Comparison of ENCODE assay signal across 20 cellular contexts in genomic region chr1:54221867-54222484, GRCh38. TPM values are rescaled to one million over a fixed set of nuclear protein-coding genes. Genes with fewer than 3 reads are reported as not detected.
DNase-seq lines count a peak whose midpoint lies in the region; ATAC-seq and TF ChIP-seq lines count a peak whose summit lies in the region.
"Had no signal": no experiment of that assay in that cellular context is flagged by ENCODE, and none has a peak within 500 bp of the region (broad histone marks: within the 10 kb centered on the region; RNA-seq: fewer than 3 reads in every experiment).

No MANE protein-coding gene starts in this region.

- H3K79me2 ChIP-seq in H9 (ENCODE audit: insufficient read depth, low read length): no peaks in the 10 kb centered on the region

- no CpG with 5 or more reads among the region's 7 CpGs for whole genome bisulfite sequencing in H9 (ENCODE audit: extremely low coverage, insufficient read length, low lambda C conversion rate)

- intact Hi-C loops in naive thymus-derived CD4-positive, alpha-beta T cell (cut with micrococcal nuclease): no loop called here
- intact Hi-C loops in left lung (cut with DNase I): no loop called here

- CTCF ChIA-PET in naive thymus-derived CD4-positive, alpha-beta T cell (lab: Charles Lee): no interaction called here

- TF ChIP-seq CTCF in H9 (conservative IDR thresholded peaks at IDR 0.05): no peak
- no peak for TF ChIP-seq CTCF in left lung (IDR thresholded peaks at IDR 0.05)

- H3K27ac Mint-ChIP-seq in T-helper 1 cell treated with Interleukin-12 subunit alpha and Interleukin-12 subunit beta and Interleukin-4 antibody, amounts not matched to agents 30 μg/mL and 1 μg/mL, for 36 hours: peak overlapping the region; percentile 59
- H3K27ac Mint-ChIP-seq in H9: peak overlapping the region; percentile 34 to 44 (median 42); a peak in 2 of 7 replicates
- peak overlapping the region; percentile 35 for H3K27ac Mint-ChIP-seq in activated naive CD8-positive, alpha-beta T cell treated with anti-CD3 and anti-CD28 coated beads, Interleukin-2, amount 10 ng/mL, durations not matched to agents 7 days and 5 days
- H3K27ac Mint-ChIP-seq in naive thymus-derived CD4-positive, alpha-beta T cell: peak overlapping the region in 8 of 9 donors; percentile 6 to 79 (median 50)

- H3K4me1 Mint-ChIP-seq in T-helper 1 cell treated with Interleukin-12 subunit alpha and Interleukin-12 subunit beta and Interleukin-4 antibody, amounts not matched to agents 30 μg/mL and 1 μg/mL, for 36 hours (ENCODE audit: low read depth): peaks cover 8% of the 10 kb centered on the region
- H3K4me1 Mint-ChIP-seq in H9: peaks cover 22 to 33% of the 10 kb centered on the region in 2 experiments
- no peaks in the 10 kb centered on the region for H3K4me1 Mint-ChIP-seq in activated naive CD8-positive, alpha-beta T cell treated with anti-CD3 and anti-CD28 coated beads, Interleukin-2, amount 10 ng/mL, durations not matched to agents 7 days and 5 days
- H3K4me1 Mint-ChIP-seq in naive thymus-derived CD4-positive, alpha-beta T cell: peaks cover 5 to 41% (median 14%) of the 10 kb centered on the region in 7 donors

- H3K27ac ChIP-seq in H9 (ENCODE audit: insufficient read length, low read depth, low read length) (no peak overlapping the region), left lung (no peak overlapping the region)
- H3K27ac ChIP-seq in naive thymus-derived CD4-positive, alpha-beta T cell (ENCODE audit: low read depth, low read length): no peak overlapping the region
- H3K27ac ChIP-seq: BLaER1, SJCRH30, thoracic aorta had no signal

- no peaks in the 10 kb centered on the region for H4K20me1 ChIP-seq in H9 (ENCODE audit: control insufficient read depth, insufficient read depth, insufficient read length)

- no peak overlapping the region for H4K8ac ChIP-seq in H9 (replicated peaks; ENCODE audit: insufficient read length, low read depth, low read length)

- H3K27me3 ChIP-seq in H9 (ENCODE audit: insufficient read depth, low read length) (no peaks in the 10 kb centered on the region), left lung (no peaks in the 10 kb centered on the region)
- H3K27me3 ChIP-seq in naive thymus-derived CD4-positive, alpha-beta T cell (ENCODE audit: control insufficient read depth in 2 of 2, insufficient read depth in 2 of 2, low read length in 2 of 2): no peaks in the 10 kb centered on the region
- H3K27me3 ChIP-seq: BLaER1, SJCRH30 had no signal

- DNase-seq in T-helper 1 cell (no peak), H9 (no peak), left lung (no peak), SHP77 (lab: John Stamatoyannopoulos, UW) (no peak)
- no peak for DNase-seq in activated naive CD8-positive, alpha-beta T cell treated with anti-CD3 and anti-CD28 coated beads, Interleukin-2, amount 10 ng/mL, durations not matched to agents 7 days and 5 days
- DNase-seq in naive thymus-derived CD4-positive, alpha-beta T cell: no peak
- no peak for DNase-seq in stimulated activated naive CD4-positive, alpha-beta T cell (lab: John Stamatoyannopoulos, UW)
- DNase-seq: activated CD4-positive, CD25-positive, alpha-beta regulatory T cell treated with anti-CD3 and anti-CD28 coated beads, Interleukin-2, amount 50 U/mL, for 72 hours; aorta; DMS153; effector memory CD4-positive, alpha-beta T cell; left cardiac atrium; midbrain; NCI-H1092; NCI-H526 had no signal

- H3K9ac ChIP-seq in H9 (ENCODE audit: extremely low read depth, insufficient read length, low read length): no peak overlapping the region
- H3K9ac ChIP-seq: BLaER1 had no signal

- POLR2A ChIA-PET in activated naive CD8-positive, alpha-beta T cell treated with anti-CD3 and anti-CD28 coated beads, Interleukin-2, amount 10 ng/mL, durations not matched to agents 7 days and 5 days (lab: Charles Lee): no interaction called here
- POLR2A ChIA-PET in naive thymus-derived CD4-positive, alpha-beta T cell (lab: Charles Lee): interaction anchor here (0.6 kb wide), 1 partner anchor 297 kb away, joined by 3 read pairs; no protein-coding TSS in a partner anchor

- peaks cover 0 to 46% (median 22%) of the 10 kb centered on the region in 3 experiments for H3K36me3 ChIP-seq in naive thymus-derived CD4-positive, alpha-beta T cell (ENCODE audit: control insufficient read depth in 2 of 3, insufficient read depth in 3 of 3, low read length in 3 of 3)
- peaks cover 0 to 27% of the 10 kb centered on the region in 2 donors for H3K36me3 ChIP-seq in left lung

- H3K27me3 Mint-ChIP-seq in T-helper 1 cell treated with Interleukin-12 subunit alpha and Interleukin-12 subunit beta and Interleukin-4 antibody, amounts not matched to agents 30 μg/mL and 1 μg/mL, for 36 hours (ENCODE audit: low read depth): no peaks in the 10 kb centered on the region
- peaks cover 2% of the 10 kb centered on the region; the same call in 1 of the 2 replicates for H3K27me3 Mint-ChIP-seq in H9 (ENCODE audit: low read depth)
- H3K27me3 Mint-ChIP-seq in activated naive CD8-positive, alpha-beta T cell treated with anti-CD3 and anti-CD28 coated beads, Interleukin-2, amount 10 ng/mL, durations not matched to agents 7 days and 5 days: no peaks in the 10 kb centered on the region
- H3K27me3 Mint-ChIP-seq in naive thymus-derived CD4-positive, alpha-beta T cell: no peaks in the 10 kb centered on the region

- H3K23ac ChIP-seq in H9 (ENCODE audit: insufficient read length, low read depth, low read length): no peak overlapping the region

- H4K5ac ChIP-seq in H9 (ENCODE audit: insufficient read length, low read depth, low read length): no peak overlapping the region

- no peak overlapping the region for H3T11ph ChIP-seq in H9 (ENCODE audit: low read length)

- H3K9me3 ChIP-seq in H9 (ENCODE audit: control insufficient read depth, low read depth, low read length) (no peaks in the 10 kb centered on the region), left lung (no peaks in the 10 kb centered on the region)
- H3K9me3 ChIP-seq in naive thymus-derived CD4-positive, alpha-beta T cell (ENCODE audit: control insufficient read depth in 2 of 3, low read length in 3 of 3): no peaks in the 10 kb centered on the region
- H3K9me3 ChIP-seq: BLaER1, SJCRH30, thoracic aorta had no signal

- H2BK20ac ChIP-seq in H9 (ENCODE audit: low read depth, low read length, poor library complexity, severe bottlenecking): no peak overlapping the region

- no peak overlapping the region for H3K4me2 ChIP-seq in H9 (ENCODE audit: insufficient read depth, insufficient read length, low read length)
- H3K4me2 ChIP-seq: BLaER1 had no signal

- no peak overlapping the region for H2BK5ac ChIP-seq in H9 (ENCODE audit: insufficient read length, low read length)

- no peak overlapping the region for H3K14ac ChIP-seq in H9 (ENCODE audit: insufficient read depth, low read length)

- H2BK120ac ChIP-seq in H9 (ENCODE audit: low read depth, low read length, poor library complexity, severe bottlenecking): no peak overlapping the region

- no peak overlapping the region for H3K4me3 Mint-ChIP-seq in T-helper 1 cell treated with Interleukin-12 subunit alpha and Interleukin-12 subunit beta and Interleukin-4 antibody, amounts not matched to agents 30 μg/mL and 1 μg/mL, for 36 hours
- no peak overlapping the region for H3K4me3 Mint-ChIP-seq in H9
- no peak overlapping the region for H3K4me3 Mint-ChIP-seq in activated naive CD8-positive, alpha-beta T cell treated with anti-CD3 and anti-CD28 coated beads, Interleukin-2, amount 10 ng/mL, durations not matched to agents 7 days and 5 days
- H3K4me3 Mint-ChIP-seq in naive thymus-derived CD4-positive, alpha-beta T cell: no peak overlapping the region

- no peak overlapping the region for H3K18ac ChIP-seq in H9 (ENCODE audit: insufficient read length, low read depth, low read length)

- H2AK5ac ChIP-seq in H9 (ENCODE audit: insufficient read length, low read length): no peak overlapping the region

- H4K91ac ChIP-seq in H9 (ENCODE audit: insufficient read length, low read depth, low read length): no peak overlapping the region

- H3K4ac ChIP-seq in H9 (ENCODE audit: low read depth, low read length): no peak overlapping the region

- H3K79me1 ChIP-seq in H9 (ENCODE audit: insufficient read depth, low read depth, low read length, poor library complexity, severe bottlenecking): no peaks in the 10 kb centered on the region

- H3K56ac ChIP-seq in H9 (ENCODE audit: insufficient read length, low read depth, low read length): no peak overlapping the region

- no peak overlapping the region for H3K4me3 ChIP-seq in naive thymus-derived CD4-positive, alpha-beta T cell (ENCODE audit: low read length)
- no peak overlapping the region for H3K4me3 ChIP-seq in left lung
- H3K4me3 ChIP-seq: BLaER1, SJCRH30, thoracic aorta had no signal

- ATAC-seq in activated naive CD8-positive, alpha-beta T cell treated with anti-CD3 and anti-CD28 coated beads, Interleukin-2, amount 10 ng/mL, durations not matched to agents 7 days and 5 days (ENCODE audit: low read depth): no peak
- ATAC-seq in naive thymus-derived CD4-positive, alpha-beta T cell: no peak
- no peak for ATAC-seq in left lung
- ATAC-seq: left cardiac atrium had no signal

- H3K23me2 ChIP-seq in H9 (ENCODE audit: insufficient read length, low read depth, low read length, poor library complexity, severe bottlenecking): no peaks in the 10 kb centered on the region

- no peak overlapping the region for H2BK12ac ChIP-seq in H9 (ENCODE audit: insufficient read length, low read depth, low read length)

- peaks cover 32% of the 10 kb centered on the region for H3K36me3 Mint-ChIP-seq in T-helper 1 cell treated with Interleukin-12 subunit alpha and Interleukin-12 subunit beta and Interleukin-4 antibody, amounts not matched to agents 30 μg/mL and 1 μg/mL, for 36 hours (ENCODE audit: low read depth)
- H3K36me3 Mint-ChIP-seq in H9 (ENCODE audit: insufficient read depth in 1 of 3, low read depth in 3 of 3): peaks cover 15 to 43% (median 36%) of the 10 kb centered on the region in 3 experiments; a peak in 6 of 7 replicates
- peaks cover 24% of the 10 kb centered on the region for H3K36me3 Mint-ChIP-seq in activated naive CD8-positive, alpha-beta T cell treated with anti-CD3 and anti-CD28 coated beads, Interleukin-2, amount 10 ng/mL, durations not matched to agents 7 days and 5 days
- H3K36me3 Mint-ChIP-seq in naive thymus-derived CD4-positive, alpha-beta T cell: peaks cover 7 to 28% (median 19%) of the 10 kb centered on the region in 5 donors

- no peaks in the 10 kb centered on the region for H3K9me3 Mint-ChIP-seq in T-helper 1 cell treated with Interleukin-12 subunit alpha and Interleukin-12 subunit beta and Interleukin-4 antibody, amounts not matched to agents 30 μg/mL and 1 μg/mL, for 36 hours
- no peaks in the 10 kb centered on the region for H3K9me3 Mint-ChIP-seq in H9
- no peaks in the 10 kb centered on the region for H3K9me3 Mint-ChIP-seq in activated naive CD8-positive, alpha-beta T cell treated with anti-CD3 and anti-CD28 coated beads, Interleukin-2, amount 10 ng/mL, durations not matched to agents 7 days and 5 days
- no peaks in the 10 kb centered on the region for H3K9me3 Mint-ChIP-seq in naive thymus-derived CD4-positive, alpha-beta T cell
- H3K9me3 Mint-ChIP-seq: activated T-helper 2 cell treated with anti-CD3 and anti-CD28 coated beads, Interferon-gamma antibody, Interleukin-2, Interleukin-4, amounts not matched to agents 10 μg/mL and 5 μg/mL and 100 μg/mL, durations not matched to agents 14 hours and 24 hours and 36 hours had no signal

- H3K4me1 ChIP-seq in H9 (ENCODE audit: insufficient read depth, low read length): no peaks in the 10 kb centered on the region
- no peaks in the 10 kb centered on the region for H3K4me1 ChIP-seq in naive thymus-derived CD4-positive, alpha-beta T cell (ENCODE audit: control insufficient read depth in 2 of 2, insufficient read depth in 2 of 2, low read length in 2 of 2)
- H3K4me1 ChIP-seq in left lung: peaks cover 4 to 23% of the 10 kb centered on the region in 2 donors

- no peak overlapping the region for H2BK15ac ChIP-seq in H9 (ENCODE audit: low read depth, low read length)

- H2AFZ ChIP-seq in H9 (ENCODE audit: low read length): no peak overlapping the region

RNA-seq across cellular contexts. Expression of gene MRPL37, which starts 22.0 kb away (rescaled TPM):
- 123 and 125 TPM in 2 replicates for total RNA-seq in H9 (2021)
- total RNA-seq in activated naive CD8-positive, alpha-beta T cell treated with anti-CD3 and anti-CD28 coated beads, Interleukin-2, amount 10 ng/mL, durations not matched to agents 7 days and 5 days: 10 to 100 TPM; 71.8 to 81.6 TPM
- total RNA-seq in naive thymus-derived CD4-positive, alpha-beta T cell: 10 to 100 TPM; 25.4 to 86.7 (median 36.4) TPM
- polyA plus RNA-seq in naive thymus-derived CD4-positive, alpha-beta T cell: 10 to 100 TPM; 54.8 to 64.1 TPM
- 10 to 100 TPM; 55.5 to 68.4 TPM for total RNA-seq in left lung

RNA-seq across cellular contexts. Expression of gene CYB5RL, which starts 22.1 kb away (rescaled TPM):
- total RNA-seq in H9 (2021) (12.3 and 12.6 TPM in 2 replicates), left lung (1 to 10 TPM; 7.4 to 7.5 TPM)
- 10 to 100 TPM; 11.6 to 13.3 TPM for total RNA-seq in activated naive CD8-positive, alpha-beta T cell treated with anti-CD3 and anti-CD28 coated beads, Interleukin-2, amount 10 ng/mL, durations not matched to agents 7 days and 5 days
- 10 to 100 TPM in 2 of 5 experiments, 1 to 10 TPM in 3; 5.1 to 13.5 (median 7.1) TPM for total RNA-seq in naive thymus-derived CD4-positive, alpha-beta T cell
- polyA plus RNA-seq in naive thymus-derived CD4-positive, alpha-beta T cell: 1 to 10 TPM; 3.4 to 3.6 TPM
